ENCODE assay signal across 8 cellular contexts in the genomic region with DNA sequence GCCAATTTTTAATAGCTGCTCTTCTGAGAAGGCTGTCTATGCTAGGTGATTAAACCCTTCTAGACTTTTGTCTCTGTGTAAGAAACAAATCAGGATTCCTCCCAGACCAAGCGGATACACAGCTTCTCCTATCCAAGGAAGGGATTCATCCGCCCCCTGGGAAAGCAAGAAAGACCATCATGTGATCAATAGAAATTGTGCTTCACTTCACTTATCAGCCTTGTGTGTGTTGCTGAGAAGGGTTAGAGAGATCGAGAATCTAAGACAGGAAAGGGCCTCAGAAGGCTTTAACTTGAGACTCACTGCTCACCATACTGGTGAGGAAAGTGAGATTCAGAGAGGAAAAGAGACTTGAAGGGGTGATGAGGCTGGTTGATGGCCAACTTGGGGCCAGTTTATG. TPM values are rescaled to one million over a fixed set of nuclear protein-coding genes. Genes with fewer than 3 reads are reported as not detected.
DNase-seq lines count a peak whose midpoint lies in the region; ATAC-seq and TF ChIP-seq lines count a peak whose summit lies in the region.

No MANE protein-coding gene starts in this region.

- peaks cover 0 to 14% of the 10 kb centered on the region in 2 donors for H3K36me3 ChIP-seq in esophagus (ENCODE audit: control insufficient read depth in 2 of 2, insufficient read depth in 2 of 2, low read length in 1 of 2)
- H3K36me3 ChIP-seq in psoas muscle (ENCODE audit: insufficient read depth in 1 of 2, low read depth in 1 of 2), result peaks cover 0 to 27% of the 10 kb centered on the region in 2 donors

- H3K4me1 ChIP-seq in esophagus (ENCODE audit: control insufficient read depth in 2 of 2, insufficient read depth in 2 of 2, low read length in 1 of 2), result peaks cover 0 to 9% of the 10 kb centered on the region in 2 donors
- H3K4me1 ChIP-seq in psoas muscle, result peaks cover 15% of the 10 kb centered on the region

- H3K27me3 ChIP-seq in esophagus (ENCODE audit: control insufficient read depth in 1 of 2, insufficient read depth in 2 of 2, low read length in 2 of 2) (no peaks in the 10 kb centered on the region), psoas muscle (ENCODE audit: insufficient read depth in 3 of 3, low read length in 2 of 3) (no peaks in the 10 kb centered on the region)

- in situ Hi-C loops in SK-MEL-5 (cut with HindIII; ENCODE audit: low pct_unique_long_range_greater_than_20kb, low sequenced_read_pairs), result no loop called here

- H3K9me3 ChIP-seq in esophagus (ENCODE audit: control insufficient read depth in 2 of 2, insufficient read depth in 1 of 2, low read depth in 1 of 2, low read length in 1 of 2) (no peaks in the 10 kb centered on the region), psoas muscle (no peaks in the 10 kb centered on the region)

- intact Hi-C loops in psoas muscle (cut with DNase I), result no loop called here

- TF ChIP-seq CTCF in GM12864 (IDR thresholded peaks at IDR 0.05; ENCODE audit: low read depth, low read length, missing control alignments) (no peak), psoas muscle (IDR thresholded peaks at IDR 0.05) (no peak)

- 64 to 66% methylated on average over 3 of the region's 3 CpGs for WGBS in esophagus, 2 donors
- WGBS in psoas muscle, 3 donors, result 92 to 93% (median 92%) methylated on average over 3 of the region's 3 CpGs

- H3K4me3 ChIP-seq in GM12864 (ENCODE audit: low read depth, low read length) (peak overlapping the region; percentile 76), esophagus (ENCODE audit: low read depth in 1 of 2, low read length in 2 of 2) (peak overlapping the region; percentile 71 to 87), psoas muscle (peak overlapping the region; percentile 85)

- no peak for DNase-seq in GM12864 (ENCODE audit: low read depth)
- DNase-seq in SK-MEL-5 (ENCODE audit: low read depth, low spot score), result peak; percentile 57
- no peak for DNase-seq in psoas muscle
- no peak for DNase-seq in NAMALWA (ENCODE audit: low spot score)
- no peak for DNase-seq in NCI-H524 (lab: John Stamatoyannopoulos, UW)
- DNase-seq in AG08396 (ENCODE audit: low spot score), result no peak

- no peak for ATAC-seq in psoas muscle
- no peak for ATAC-seq in HG03159 (IDR thresholded peaks at IDR 0.05; ENCODE audit: unreplicated experiment)

- peak overlapping the region in 1 of 2 donors; percentile 24 for H3K27ac ChIP-seq in esophagus (ENCODE audit: low read depth in 2 of 2, low read length in 1 of 2)
- peak overlapping the region; percentile 88 for H3K27ac ChIP-seq in psoas muscle

RNA-seq across cellular contexts. Expression of a gene that starts 1.5 kb away (rescaled TPM):
- total RNA-seq in SK-MEL-5 (2014; rRNA removed; shearing (Covaris generic)), result 16.6 and 17.1 TPM in 2 replicates
- 19.2 and 23.1 TPM in 2 replicates for polyA plus RNA-seq in SK-MEL-5 (2015; cell fraction: cytosol; rRNA removed)
- polyA plus RNA-seq in SK-MEL-5 (2015; cell fraction: nucleus; rRNA removed), result 75.9 and 80.8 TPM in 2 replicates
- polyA plus RNA-seq in esophagus, result 10 to 100 TPM; 13.3 to 40.6 TPM
- 10 to 100 TPM in 2 of 4 donors, 1 to 10 TPM in 2; 7.8 to 11.0 (median 9.9) TPM for total RNA-seq in psoas muscle
- polyA plus RNA-seq in psoas muscle, result 1 to 10 TPM; 8.9 to 9.9 (median 8.9) TPM

RNA-seq across cellular contexts. Expression of a gene that starts 26.5 kb away (rescaled TPM):
- 0.48 and 0.83 TPM in 2 replicates for total RNA-seq in SK-MEL-5 (2014; rRNA removed; shearing (Covaris generic))
- 0.62 and 0.86 TPM in 2 replicates for polyA plus RNA-seq in SK-MEL-5 (2015; cell fraction: cytosol; rRNA removed)
- polyA plus RNA-seq in SK-MEL-5 (2015; cell fraction: nucleus; rRNA removed), result 1.5 and 1.6 TPM in 2 replicates
- 10 to 100 TPM; 11.3 to 18.7 TPM for polyA plus RNA-seq in esophagus
- under 1 TPM in 1 of 4 donors, not detected in 3; 0.56 TPM for total RNA-seq in psoas muscle
- polyA plus RNA-seq in psoas muscle, result under 1 TPM; 0.04 to 0.90 (median 0.10) TPM

RNA-seq across cellular contexts. Expression of a gene that starts 48.5 kb away (rescaled TPM):
- 12.4 and 18.2 TPM in 2 replicates for total RNA-seq in SK-MEL-5 (2014; rRNA removed; shearing (Covaris generic))
- 30.2 and 45.6 TPM in 2 replicates for polyA plus RNA-seq in SK-MEL-5 (2015; cell fraction: cytosol; rRNA removed)
- 82.9 and 95.0 TPM in 2 replicates for polyA plus RNA-seq in SK-MEL-5 (2015; cell fraction: nucleus; rRNA removed)
- polyA plus RNA-seq in esophagus (10 to 100 TPM; 10.5 to 15.1 TPM), psoas muscle (10 to 100 TPM; 18.0 to 35.2 (median 20.8) TPM)
- total RNA-seq in psoas muscle, result 10 to 100 TPM; 31.4 to 39.9 (median 36.3) TPM

RNA-seq across cellular contexts. Expression of a gene that starts 59.4 kb away (rescaled TPM):
- total RNA-seq in SK-MEL-5 (2014; rRNA removed; shearing (Covaris generic)), result 8.6 and 9.6 TPM in 2 replicates
- polyA plus RNA-seq in SK-MEL-5 (2015; cell fraction: cytosol; rRNA removed), result 10.1 and 14.0 TPM in 2 replicates
- polyA plus RNA-seq in SK-MEL-5 (2015; cell fraction: nucleus; rRNA removed), result 18.7 and 21.2 TPM in 2 replicates
- polyA plus RNA-seq in esophagus (1 to 10 TPM; 3.2 to 4.8 TPM), psoas muscle (10 to 100 TPM in 1 of 3 donors, 1 to 10 TPM in 2; 3.4 to 12.4 (median 4.5) TPM)
- total RNA-seq in psoas muscle, result 10 to 100 TPM in 1 of 4 donors, 1 to 10 TPM in 3; 7.7 to 14.3 (median 9.5) TPM
